Comparison of ENCODE assay signal across 8 cellular contexts in genomic region chr19:49151339-49152217, GRCh38. TPM values are rescaled to one million over a fixed set of nuclear protein-coding genes. Genes with fewer than 3 reads are reported as not detected.
DNase-seq lines count a peak whose midpoint lies in the region; ATAC-seq and TF ChIP-seq lines count a peak whose summit lies in the region.

No MANE protein-coding gene starts in this region.

- no peaks in the 10 kb centered on the region for H3K79me2 ChIP-seq in osteoblast (ENCODE audit: insufficient read depth, low read length)

- H3K4me3 ChIP-seq in osteoblast (ENCODE audit: insufficient read depth, low read length) = peak overlapping the region; percentile 92

- no peak for TF ChIP-seq CTCF in osteoblast (IDR thresholded peaks at IDR 0.05; ENCODE audit: extremely low read depth, low read depth, low read length)

- H4K20me1 ChIP-seq in osteoblast (ENCODE audit: insufficient read depth, low read length) = no peaks in the 10 kb centered on the region

- DNase-seq in activated T-cell treated with anti-CD3 and anti-CD28 coated beads for 48 hours (ENCODE audit: low read depth) (peak; percentile 42), activated T-cell treated with anti-CD3 and anti-CD28 coated beads for 4 hours (no peak), NCI-H2171 (lab: John Stamatoyannopoulos, UW) (peak; percentile 87), germinal center (ENCODE audit: low spot score) (peak; percentile 51), osteoblast (ENCODE audit: insufficient read length, low spot score, missing footprints) (peak; percentile 89)
- peak; percentile 48 for DNase-seq in activated T-cell treated with anti-CD3 and anti-CD28 coated beads, Interleukin-2, amount 50 U/mL, for 1 hour

- no peaks in the 10 kb centered on the region for H3K9me3 ChIP-seq in osteoblast (ENCODE audit: low read depth, low read length)

- ATAC-seq in GM18511 (IDR thresholded peaks at IDR 0.05; ENCODE audit: unreplicated experiment) (no peak), GM19023 (IDR thresholded peaks at IDR 0.05; ENCODE audit: unreplicated experiment) (no peak)

- peaks cover 20% of the 10 kb centered on the region for H3K4me1 ChIP-seq in osteoblast (ENCODE audit: insufficient read depth, low read length)

- peaks cover 3% of the 10 kb centered on the region for H3K27me3 ChIP-seq in osteoblast (ENCODE audit: insufficient read depth, low read length)

- H3K27ac ChIP-seq in osteoblast (ENCODE audit: low read depth, low read length) = no peak overlapping the region

- H3K4me2 ChIP-seq in osteoblast (ENCODE audit: insufficient read depth, low read length) = peak overlapping the region; percentile 98

- H3K36me3 ChIP-seq in osteoblast (ENCODE audit: insufficient read depth, low read length) = no peaks in the 10 kb centered on the region

- no peak overlapping the region for H2AFZ ChIP-seq in osteoblast (ENCODE audit: low read length)

RNA-seq across cellular contexts. Expression of gene HRC, which starts 3.6 kb away (rescaled TPM):
- not detected in 2 replicates for total RNA-seq in osteoblast

RNA-seq across cellular contexts. Expression of gene TRPM4, which starts 6.0 kb away (rescaled TPM):
- total RNA-seq in osteoblast = 15.9 and 20.6 TPM in 2 replicates

RNA-seq across cellular contexts. Expression of gene PPFIA3, which starts 32.2 kb away (rescaled TPM):
- total RNA-seq in osteoblast = 1.1 and 1.2 TPM in 2 replicates

RNA-seq across cellular contexts. Expression of gene C19orf73, which starts 32.6 kb away (rescaled TPM):
- total RNA-seq in osteoblast = 0.36 TPM in 1 of 2 replicates, not detected in the other

RNA-seq across cellular contexts. Expression of gene LIN7B, which starts 37.4 kb away (rescaled TPM):
- 5.6 and 6.2 TPM in 2 replicates for total RNA-seq in osteoblast
